23 cellular contexts compared by ENCODE assay signal in genomic region chr13:70703755-70704154, GRCh38.
"Had no signal": no experiment of that assay in that cellular context is flagged by ENCODE, and none has a peak within 500 bp of the region (broad histone marks: within the 10 kb centered on the region; RNA-seq: fewer than 3 reads in every experiment).

No MANE protein-coding gene starts in this region.

- H3K36me3 ChIP-seq: breast epithelium, left lung, transverse colon, vagina had no signal

- DNase-seq: activated CD4-positive, alpha-beta T cell treated with anti-CD3 and anti-CD28 coated beads for 1 hour; activated CD4-positive, alpha-beta T cell treated with anti-CD3 and anti-CD28 coated beads, Interleukin-2, amount 50 U/mL, for 1 hour; activated CD8-positive, alpha-beta T cell treated with anti-CD3 and anti-CD28 coated beads, Interleukin-2, amount 10 ng/mL, durations not matched to agents 7 days and 5 days; activated T-cell treated with anti-CD3 and anti-CD28 coated beads, Interleukin-2, amount 50 U/mL, for 1 hour; aorta; cerebellar nuclear complex; foreskin fibroblast; kidney; left lung; naive thymus-derived CD4-positive, alpha-beta T cell; occipital lobe; small intestine; stimulated activated CD4-positive, alpha-beta T cell treated with anti-CD3 and anti-CD28 coated beads, Interleukin-2, amount 100 ng/mL, for 24 hours; transverse colon had no signal

- ATAC-seq: activated CD8-positive, alpha-beta T cell treated with anti-CD3 and anti-CD28 coated beads, Interleukin-2, amount 10 ng/mL, durations not matched to agents 7 days and 5 days; activated naive CD4-positive, alpha-beta T cell treated with anti-CD3 and anti-CD28 coated beads, Interleukin-2, amount 50 U/mL, for 72 hours; activated T-helper 17 cell treated with anti-CD3 and anti-CD28 coated beads, Interleukin-2, amount 50 U/mL, for 72 hours; left lung; naive thymus-derived CD4-positive, alpha-beta T cell; sciatic nerve; stimulated activated effector memory CD8-positive, alpha-beta T cell treated with anti-CD3 and anti-CD28 coated beads, Interleukin-12 subunit alpha, Interleukin-12 subunit beta, amount 100 ng/mL, for 72 hours had no signal

- FAIRE-seq: kidney, small intestine, TTC549 had no signal

- H3K27me3 ChIP-seq: breast epithelium, left lung, transverse colon, vagina had no signal

- H3K4me3 ChIP-seq: breast epithelium, coronary artery, left lung, lung, transverse colon, vagina had no signal
